ENCODE assay signal across 22 cellular contexts in genomic region chr4:155674669-155675071, GRCh38. TPM values are rescaled to one million over a fixed set of nuclear protein-coding genes. Genes with fewer than 3 reads are reported as not detected.
"Had no signal": no experiment of that assay in that cellular context is flagged by ENCODE, and none has a peak within 500 bp of the region (broad histone marks: within the 10 kb centered on the region; RNA-seq: fewer than 3 reads in every experiment).

No MANE protein-coding gene starts in this region.

- H3K9me3 ChIP-seq: ascending aorta, tibial artery had no signal

- H3K4me3 Mint-ChIP-seq: central memory CD8-positive, alpha-beta T cell; nephron progenitor cell; stimulated activated naive CD8-positive, alpha-beta T cell treated with anti-CD3 and anti-CD28 coated beads, Interleukin-15, Interleukin-2, amounts not matched to agents 100 ng/mL and 50 ng/mL, for 24 hours had no signal

- H3K36me3 Mint-ChIP-seq: activated naive CD4-positive, alpha-beta T cell treated with anti-CD3 and anti-CD28 coated beads, Interleukin-2, amount 50 U/mL, for 72 hours had no signal

- H3K4me1 Mint-ChIP-seq: central memory CD8-positive, alpha-beta T cell had no signal

- H3K9me3 Mint-ChIP-seq: nephron progenitor cell; stimulated activated naive CD8-positive, alpha-beta T cell treated with anti-CD3 and anti-CD28 coated beads, Interleukin-15, Interleukin-2, amounts not matched to agents 100 ng/mL and 50 ng/mL, for 24 hours had no signal

- H3K27ac Mint-ChIP-seq: activated naive CD4-positive, alpha-beta T cell treated with anti-CD3 and anti-CD28 coated beads, Interleukin-2, amount 50 U/mL, for 72 hours; nephron progenitor cell; stimulated activated naive CD8-positive, alpha-beta T cell treated with anti-CD3 and anti-CD28 coated beads, Interleukin-15, Interleukin-2, amounts not matched to agents 100 ng/mL and 50 ng/mL, for 24 hours had no signal

- ATAC-seq: activated naive CD4-positive, alpha-beta T cell treated with anti-CD3 and anti-CD28 coated beads, Interleukin-2, amount 50 U/mL, for 72 hours; esophagus mucosa; left ventricle myocardium superior had no signal

- DNase-seq: activated CD4-positive, alpha-beta T cell treated with anti-CD3 and anti-CD28 coated beads for 1 hour; activated gamma-delta T cell treated with Interleukin-2 at 50 U/mL for 16 hours; activated T-cell treated with anti-CD3 and anti-CD28 coated beads, Interleukin-2, amount 50 U/mL, for 1 hour; brain microvascular endothelial cell; effector memory CD4-positive, alpha-beta T cell; foreskin melanocyte; hippocampal formation; kidney glomerular epithelial cell; left ventricle myocardium superior; mammary epithelial cell; nephron progenitor cell; posterior cingulate gyrus; retina; stimulated activated CD4-positive, alpha-beta T cell treated with anti-CD3 and anti-CD28 coated beads, Interleukin-4, amount 100 ng/mL, for 4 hours; substantia nigra; T-helper 1 cell; tibial artery had no signal

- H3K27ac ChIP-seq: brain microvascular endothelial cell had no signal

- H3K36me3 ChIP-seq: ascending aorta, brain microvascular endothelial cell, tibial artery had no signal

- H3K4me3 ChIP-seq: tibial artery had no signal

- H3K27me3 ChIP-seq: ascending aorta, brain microvascular endothelial cell, tibial artery had no signal

RNA-seq across cellular contexts. Expression of gene GUCY1A1, which starts 8.0 kb away (rescaled TPM):
- total RNA-seq: activated naive CD4-positive, alpha-beta T cell treated with anti-CD3 and anti-CD28 coated beads, Interleukin-2, amount 50 U/mL, for 72 hours had no signal
